Comparison of ENCODE assay signal across 1 cellular context in genomic region chr16:25108054-25108453, GRCh38.
TF ChIP-seq lines count a peak whose summit lies in the region.

No MANE protein-coding gene starts in this region.

TF ChIP-seq in HepG2, 621 proteins besides CTCF, POLR2A, EP300 and RAD21 (continued from another document and continues in another):
- TF ChIP-seq ZNF574 (CRISPR knock-in tag; IDR thresholded peaks at IDR 0.05) (peak; percentile 60; the same call in 1 of the 2 replicates), STAG1 (CRISPR knock-in tag; IDR thresholded peaks at IDR 0.05) (peak; percentile 75), CREB1 (IDR thresholded peaks at IDR 0.05) (no peak), CREB1 (CRISPR knock-in tag; IDR thresholded peaks at IDR 0.05) (no peak), ZFP37 (CRISPR knock-in tag; IDR thresholded peaks at IDR 0.05; ENCODE audit: borderline replicate concordance) (no peak), PRDM4 (CRISPR knock-in tag; IDR thresholded peaks at IDR 0.05; ENCODE audit: borderline replicate concordance) (no peak), ZNF768 (CRISPR knock-in tag; IDR thresholded peaks at IDR 0.05) (no peak), SNAPC5 (CRISPR knock-in tag; IDR thresholded peaks at IDR 0.05; ENCODE audit: borderline replicate concordance) (no peak), TOE1 (CRISPR knock-in tag; IDR thresholded peaks at IDR 0.05) (no peak), ZBTB39 (CRISPR knock-in tag; IDR thresholded peaks at IDR 0.05) (no peak), ZFX (CRISPR knock-in tag; IDR thresholded peaks at IDR 0.05; ENCODE audit: low read depth) (no peak), SPEN (CRISPR knock-in tag; IDR thresholded peaks at IDR 0.05; ENCODE audit: low read depth) (no peak), MAZ (IDR thresholded peaks at IDR 0.05; ENCODE audit: borderline replicate concordance, low read depth, low read length) (no peak), MAZ (CRISPR knock-in tag; IDR thresholded peaks at IDR 0.05; ENCODE audit: low read depth) (no peak), IKZF4 (CRISPR knock-in tag; IDR thresholded peaks at IDR 0.05; ENCODE audit: borderline replicate concordance, low read depth, not compliant biosample characterization) (no peak), YEATS2 (CRISPR knock-in tag; IDR thresholded peaks at IDR 0.05; ENCODE audit: borderline replicate concordance) (no peak), TEF (CRISPR knock-in tag; IDR thresholded peaks at IDR 0.05) (no peak), KAT8 (CRISPR knock-in tag; IDR thresholded peaks at IDR 0.05) (peak; percentile 41; the same call in 1 of the 2 replicates), TFDP1 (CRISPR knock-in tag; IDR thresholded peaks at IDR 0.05; ENCODE audit: borderline replicate concordance) (no peak), USF2 (IDR thresholded peaks at IDR 0.05; ENCODE audit: low read depth, low read length) (0 out of 2 replicates have a peak, but pooled peaks have one; percentile 26), USF2 (CRISPR knock-in tag; IDR thresholded peaks at IDR 0.05; ENCODE audit: borderline replicate concordance) (peak; percentile 35; the same call in 1 of the 2 replicates), EZH2 (conservative IDR thresholded peaks at IDR 0.05; ENCODE audit: low read depth, low read length) (no peak), STAT5B (CRISPR knock-in tag; IDR thresholded peaks at IDR 0.05) (no peak), HNRNPK (IDR thresholded peaks at IDR 0.05; ENCODE audit: low read depth, low read length, poor library complexity, severe bottlenecking) (no peak), KDM4B (CRISPR knock-in tag; IDR thresholded peaks at IDR 0.05) (no peak), DDIT3 (CRISPR knock-in tag; IDR thresholded peaks at IDR 0.05) (no peak), MIER3 (CRISPR knock-in tag; IDR thresholded peaks at IDR 0.05; ENCODE audit: borderline replicate concordance) (no peak), ZMYM4 (CRISPR knock-in tag; IDR thresholded peaks at IDR 0.05) (no peak), LCORL (IDR thresholded peaks at IDR 0.05) (no peak), LCORL (CRISPR knock-in tag; IDR thresholded peaks at IDR 0.05) (no peak), HNRNPUL1 (IDR thresholded peaks at IDR 0.05; ENCODE audit: low read depth, low read length) (no peak), THAP11 (CRISPR knock-in tag; IDR thresholded peaks at IDR 0.05) (peak; percentile 60; the same call in 1 of the 2 replicates), ZBTB49 (CRISPR knock-in tag; IDR thresholded peaks at IDR 0.05; ENCODE audit: borderline replicate concordance) (0 out of 2 replicates have a peak, but pooled peaks have one; percentile 22), ATF6 (CRISPR knock-in tag; conservative IDR thresholded peaks at IDR 0.05) (no peak), SMAD1 (CRISPR knock-in tag; IDR thresholded peaks at IDR 0.05; ENCODE audit: borderline replicate concordance, low read depth) (no peak), UBTF (CRISPR knock-in tag; IDR thresholded peaks at IDR 0.05) (no peak), MTA3 (CRISPR knock-in tag; IDR thresholded peaks at IDR 0.05) (no peak), SMARCE1 (IDR thresholded peaks at IDR 0.05; ENCODE audit: borderline replicate concordance) (no peak), XRCC5 (optimal IDR thresholded peaks at IDR 0.05; ENCODE audit: low read length) (peak; percentile 34), GATAD1 (CRISPR knock-in tag; IDR thresholded peaks at IDR 0.05) (no peak), ZNF543 (CRISPR knock-in tag; IDR thresholded peaks at IDR 0.05) (no peak), MIXL1 (CRISPR knock-in tag; IDR thresholded peaks at IDR 0.05) (no peak), FOSL1 (CRISPR knock-in tag; IDR thresholded peaks at IDR 0.05; ENCODE audit: borderline replicate concordance) (no peak), TGIF2 (CRISPR knock-in tag; IDR thresholded peaks at IDR 0.05) (no peak), SMAD3 (CRISPR knock-in tag; IDR thresholded peaks at IDR 0.05) (no peak), BCL6 (CRISPR knock-in tag; IDR thresholded peaks at IDR 0.05) (peak; percentile 27; the same call in 1 of the 2 replicates), ZNF10 (CRISPR knock-in tag; IDR thresholded peaks at IDR 0.05; ENCODE audit: borderline replicate concordance, low read depth) (no peak), PHF20 (CRISPR knock-in tag; IDR thresholded peaks at IDR 0.05) (no peak), ZNF775 (CRISPR knock-in tag; IDR thresholded peaks at IDR 0.05; ENCODE audit: borderline replicate concordance) (no peak)
